8 cellular contexts compared by ENCODE assay signal in the genomic region with DNA sequence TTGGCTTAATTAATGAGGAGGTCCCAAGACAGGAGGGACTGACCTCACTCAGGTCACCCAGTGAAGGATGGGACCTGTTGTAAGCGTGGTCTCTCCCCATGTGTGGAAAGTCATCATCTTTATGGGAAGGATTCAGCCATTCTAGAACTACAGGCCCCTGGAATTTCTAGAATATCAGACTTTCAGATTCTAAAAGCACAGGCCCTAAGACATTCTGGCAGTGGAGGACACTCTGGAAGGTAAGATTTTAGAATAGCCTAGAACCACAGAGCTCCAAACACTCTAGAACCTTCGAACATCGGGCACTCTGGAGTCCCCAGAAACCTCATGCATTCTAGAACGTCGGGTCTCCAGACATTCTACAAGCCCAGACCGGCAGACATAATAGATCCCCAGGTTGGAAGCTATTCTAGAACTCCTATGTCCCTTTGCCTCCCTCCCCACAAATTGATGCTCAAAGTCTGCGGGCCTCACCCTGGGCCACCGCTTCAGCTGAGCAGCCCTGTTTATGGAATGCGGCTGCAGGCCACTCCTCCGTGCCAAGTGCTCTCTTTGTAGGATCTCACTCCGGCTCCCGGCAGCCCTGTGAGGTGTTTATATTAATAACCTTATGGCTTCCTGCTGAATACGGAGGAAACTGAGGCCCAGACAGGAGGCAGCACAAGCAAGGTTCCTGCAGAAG. TPM values are rescaled to one million over a fixed set of nuclear protein-coding genes. Genes with fewer than 3 reads are reported as not detected.
DNase-seq lines count a peak whose midpoint lies in the region; ATAC-seq and TF ChIP-seq lines count a peak whose summit lies in the region.

No MANE protein-coding gene starts in this region.

- H3K4me3 ChIP-seq in cardiac muscle cell (peak overlapping the region; percentile 50), tibial nerve (peak overlapping the region in 3 of 4 donors; percentile 17 to 52 (median 52))

- no peak for TF ChIP-seq EP300 in tibial nerve (IDR thresholded peaks at IDR 0.05)

- H3K9me3 ChIP-seq in cardiac muscle cell (ENCODE audit: low read depth), result no peaks in the 10 kb centered on the region
- peaks cover 0 to 1% (median 0%) of the 10 kb centered on the region in 4 donors for H3K9me3 ChIP-seq in tibial nerve

- intact Hi-C loops in cardiac septum (cut with DNase I), result no loop called here
- intact Hi-C loops in left colon (cut with DNase I, micrococcal nuclease), result no loop called here

- 33 to 36% methylated on average over 13 of the region's 13 CpGs for WGBS in tibial nerve, 2 donors

- peak; percentile 27 to 29 for DNase-seq in cardiac muscle cell (ENCODE audit: low read depth in 1 of 2, low spot score in 1 of 2)
- DNase-seq in cardiac septum (ENCODE audit: low spot score), result no peak
- DNase-seq in amniotic epithelial cell (ENCODE audit: low read depth), result peak; percentile 1
- peak in 1 of 2 donors; percentile 61 for DNase-seq in left colon
- DNase-seq in tibial nerve (ENCODE audit: low spot score in 2 of 2), result no peak
- DNase-seq in GM10248 (ENCODE audit: extremely low spot score), result no peak
- DNase-seq in caudate nucleus (lab: John Stamatoyannopoulos, UW), result no peak
- DNase-seq in GDM1 (lab: John Stamatoyannopoulos, UW), result no peak

- POLR2A ChIA-PET in GM10248 (lab: Yijun Ruan, JAX), result no interaction called here

- H3K4me1 ChIP-seq in cardiac muscle cell (ENCODE audit: low read depth) (no peaks in the 10 kb centered on the region), tibial nerve (peaks cover 0 to 14% (median 3%) of the 10 kb centered on the region in 4 donors)

- CTCF ChIA-PET in GM10248 (lab: Yijun Ruan, JAX), result no interaction called here

- TF ChIP-seq CTCF in cardiac muscle cell (IDR thresholded peaks at IDR 0.05; ENCODE audit: low read depth, low read length), result no peak
- TF ChIP-seq CTCF in tibial nerve (IDR thresholded peaks at IDR 0.05), result no peak
- no peak for TF ChIP-seq CTCF in GM10248 (IDR thresholded peaks at IDR 0.05; ENCODE audit: control extremely low read depth, extremely low read depth, low read depth, missing control alignments)

- H3K36me3 ChIP-seq in cardiac muscle cell (no peaks in the 10 kb centered on the region), tibial nerve (no peaks in the 10 kb centered on the region)

- H3K27ac ChIP-seq in cardiac muscle cell, result no peak overlapping the region
- no peak overlapping the region for H3K27ac ChIP-seq in tibial nerve
- H3K27ac ChIP-seq in caudate nucleus (ENCODE audit: low read depth, low read length), result no peak overlapping the region

- H3K27me3 ChIP-seq in cardiac muscle cell, result peaks cover 5% of the 10 kb centered on the region
- H3K27me3 ChIP-seq in tibial nerve, result peaks cover 2 to 48% of the 10 kb centered on the region in 2 donors

- TF ChIP-seq POLR2A in tibial nerve (IDR thresholded peaks at IDR 0.05), result no peak

- ATAC-seq in left colon, result peak; percentile 65

RNA-seq across cellular contexts. Expression of a gene that starts 1.9 kb away (rescaled TPM):
- total RNA-seq in cardiac muscle cell (not detected in 2 replicates), cardiac septum (not detected), left colon (1 to 10 TPM; 4.5 to 8.5 TPM), tibial nerve (not detected)
- polyA plus RNA-seq in cardiac muscle cell, result not detected in 2 replicates

RNA-seq across cellular contexts. Expression of a gene that starts 11.7 kb away (rescaled TPM):
- not detected in 2 replicates for total RNA-seq in cardiac muscle cell
- not detected in 2 replicates for polyA plus RNA-seq in cardiac muscle cell
- total RNA-seq in cardiac septum, result not detected
- 100 to 1,000 TPM; 182 to 236 TPM for total RNA-seq in left colon
- 1 to 10 TPM in 2 of 4 donors, under 1 TPM in 1, not detected in 1; 0.78 to 1.8 (median 1.5) TPM for total RNA-seq in tibial nerve

RNA-seq across cellular contexts. Expression of a gene that starts 19.5 kb away (rescaled TPM):
- total RNA-seq in cardiac muscle cell (not detected in 2 replicates), cardiac septum (not detected), left colon (10 to 100 TPM in 1 of 2 donors, 1 to 10 TPM in 1; 5.7 to 11.7 TPM), tibial nerve (not detected)
- 1.00 TPM in 1 of 2 replicates, not detected in the other for polyA plus RNA-seq in cardiac muscle cell

RNA-seq across cellular contexts. Expression of a gene that starts 38.0 kb away (rescaled TPM):
- total RNA-seq in cardiac muscle cell (not detected in 2 replicates), cardiac septum (not detected), left colon (under 1 TPM in 1 of 2 donors, not detected in 1; 0.12 TPM), tibial nerve (not detected)
- polyA plus RNA-seq in cardiac muscle cell, result not detected in 2 replicates

RNA-seq across cellular contexts. Expression of a gene that starts 45.0 kb away (rescaled TPM):
- total RNA-seq in cardiac muscle cell (not detected in 2 replicates), cardiac septum (not detected), left colon (not detected), tibial nerve (not detected)
- polyA plus RNA-seq in cardiac muscle cell, result 0.23 and 0.64 TPM in 2 replicates

Comparison
In these comparisons a context has a peak if more than half of its experiments do, and no peak if none do; other contexts are left out.
1. DNase-seq: peak in cardiac muscle cell (2 of 2) and amniotic epithelial cell (single experiment); none in cardiac septum (single experiment), tibial nerve (0 of 2), GM10248 (single experiment), caudate nucleus (0 of 61) and GDM1 (single experiment).
2. RNA of a gene that starts 11.7 kb away (total RNA-seq): 182 to 236 TPM in left colon; 0.78 to 1.8 TPM in tibial nerve, not detected in cardiac septum (single experiment) and not detected in cardiac muscle cell; every median in the first group is over 10 times any median in the second.